In genomic region chr13:98563071-98563470, GRCh38 we compare ENCODE assay signal across 1 cellular context.
TF ChIP-seq lines count a peak whose summit lies in the region.

No MANE protein-coding gene starts in this region.

TF ChIP-seq in GM23338, 12 proteins besides CTCF, POLR2A, EP300 and RAD21:
- TF ChIP-seq ZNF462 (CRISPR knock-in tag; IDR thresholded peaks at IDR 0.05) (no peak), STAT1 (IDR thresholded peaks at IDR 0.05; ENCODE audit: unreplicated experiment) (no peak), ZNF114 (CRISPR knock-in tag; IDR thresholded peaks at IDR 0.05) (no peak), NANOG (IDR thresholded peaks at IDR 0.05; ENCODE audit: borderline replicate concordance) (no peak)
